Comparison of ENCODE assay signal across 8 cellular contexts in the genomic region with DNA sequence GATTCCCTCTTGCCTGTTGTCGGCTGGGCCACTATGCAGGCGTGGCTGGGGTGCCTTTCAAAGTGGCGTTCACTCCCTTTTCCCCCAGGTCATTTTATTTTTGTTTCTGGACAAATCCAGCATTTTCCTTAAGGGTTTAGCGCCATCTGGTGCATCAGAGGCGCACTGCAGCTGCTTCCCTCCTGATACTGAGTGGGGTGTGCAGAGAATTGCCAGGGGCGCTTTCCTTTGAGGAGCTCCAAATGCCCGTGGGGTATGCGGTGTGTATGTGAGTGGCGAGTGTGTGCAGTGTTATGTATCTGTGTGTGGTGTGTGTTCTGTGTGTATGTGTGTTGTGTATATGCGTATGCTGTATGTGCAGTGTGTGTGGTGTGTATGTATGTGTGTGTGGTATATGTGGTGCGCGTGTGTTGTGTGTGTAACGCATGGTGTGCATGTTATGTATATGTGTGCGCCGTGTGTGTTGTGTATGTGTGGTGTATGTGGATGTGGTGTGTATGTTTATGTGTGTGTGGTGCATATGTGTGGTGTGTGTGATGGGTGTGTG.
DNase-seq lines count a peak whose midpoint lies in the region; ATAC-seq and TF ChIP-seq lines count a peak whose summit lies in the region.

No MANE protein-coding gene starts in this region.

- no peak overlapping the region for H3K27ac Mint-ChIP-seq in activated naive CD4-positive, alpha-beta T cell treated with anti-CD3 and anti-CD28 coated beads, Interleukin-2, amount 50 U/mL, for 72 hours

- no peak overlapping the region for H3K27ac ChIP-seq in cardiac muscle cell

- no peaks in the 10 kb centered on the region for H3K36me3 ChIP-seq in cardiac muscle cell

- no peak overlapping the region for H3K4me3 ChIP-seq in Jurkat, Clone E6-1 (ENCODE audit: low read length)
- H3K4me3 ChIP-seq in cardiac muscle cell: no peak overlapping the region

- no peaks in the 10 kb centered on the region for H3K9me3 ChIP-seq in cardiac muscle cell (ENCODE audit: low read depth)

- peak; percentile 98 for TF ChIP-seq CTCF in AG09319 (IDR thresholded peaks at IDR 0.05; ENCODE audit: low read depth, low read length)
- peak; percentile 99 for TF ChIP-seq CTCF in cardiac muscle cell (IDR thresholded peaks at IDR 0.05; ENCODE audit: low read depth, low read length)

- H3K9me3 Mint-ChIP-seq in activated naive CD4-positive, alpha-beta T cell treated with anti-CD3 and anti-CD28 coated beads, Interleukin-2, amount 50 U/mL, for 72 hours: no peaks in the 10 kb centered on the region

- H3K4me1 ChIP-seq in cardiac muscle cell (ENCODE audit: low read depth): no peaks in the 10 kb centered on the region

- in situ Hi-C loops in SK-MEL-5 (cut with HindIII; ENCODE audit: low pct_unique_long_range_greater_than_20kb, low sequenced_read_pairs): no loop called here

- H3K36me3 Mint-ChIP-seq in activated naive CD4-positive, alpha-beta T cell treated with anti-CD3 and anti-CD28 coated beads, Interleukin-2, amount 50 U/mL, for 72 hours: no peaks in the 10 kb centered on the region

- ATAC-seq in GM18511 (IDR thresholded peaks at IDR 0.05; ENCODE audit: unreplicated experiment) (peak; percentile 53), HG03139 (IDR thresholded peaks at IDR 0.05; ENCODE audit: unreplicated experiment) (no peak)
- ATAC-seq in activated naive CD4-positive, alpha-beta T cell treated with anti-CD3 and anti-CD28 coated beads, Interleukin-2, amount 50 U/mL, for 72 hours: peak; percentile 42 to 59

- no peaks in the 10 kb centered on the region for H3K27me3 ChIP-seq in cardiac muscle cell

- DNase-seq in AG09319 (ENCODE audit: extremely low read depth, low read depth) (no peak), SK-MEL-5 (ENCODE audit: low read depth, low spot score) (peak; percentile 70), cardiac muscle cell (ENCODE audit: low read depth in 1 of 2, low spot score in 1 of 2) (peak; percentile 71 to 76), pulmonary artery endothelial cell (ENCODE audit: low read depth, low spot score) (peak; percentile 13)
- peak; percentile 41 for DNase-seq in Jurkat, Clone E6-1 (ENCODE audit: low read depth, low spot score)
- DNase-seq in activated naive CD4-positive, alpha-beta T cell treated with anti-CD3 and anti-CD28 coated beads, Interleukin-2, amount 50 U/mL, for 72 hours (ENCODE audit: low spot score in 2 of 2): peak in 1 of 2 donors; percentile 77
